9 cellular contexts compared by ENCODE assay signal in genomic region chr3:141739731-141740130, GRCh38. TPM values are rescaled to one million over a fixed set of nuclear protein-coding genes. Genes with fewer than 3 reads are reported as not detected.
DNase-seq lines count a peak whose midpoint lies in the region; ATAC-seq, FAIRE-seq and TF ChIP-seq lines count a peak whose summit lies in the region.
"Had no signal": no experiment of that assay in that cellular context is flagged by ENCODE, and none has a peak within 500 bp of the region (broad histone marks: within the 10 kb centered on the region; RNA-seq: fewer than 3 reads in every experiment).

No MANE protein-coding gene starts in this region.

- peaks cover 13 to 15% of the 10 kb centered on the region in 2 donors for H3K4me1 ChIP-seq in mucosa of rectum (ENCODE audit: control insufficient read depth in 2 of 2, insufficient read depth in 2 of 2, low read length in 2 of 2)

- peaks cover 19% of the 10 kb centered on the region for H3K27me3 Mint-ChIP-seq in brain

- peak overlapping the region; percentile 83; the same call in 1 of the 2 replicates for H3K27ac ChIP-seq in 22Rv1
- H3K27ac ChIP-seq in mucosa of rectum (ENCODE audit: low read depth in 2 of 2, low read length in 2 of 2), result peak overlapping the region; percentile 94 to 98

- peak overlapping the region; percentile 90 to 96 for H3K9ac ChIP-seq in mucosa of rectum (ENCODE audit: low read depth in 1 of 2, low read length in 2 of 2)

- H3K4me3 Mint-ChIP-seq in brain, result peak overlapping the region; percentile 94 to 100 (median 99)

- H3K9me3 ChIP-seq in mucosa of rectum (ENCODE audit: control insufficient read depth in 2 of 2, low read length in 2 of 2), result no peaks in the 10 kb centered on the region

- H3K27ac Mint-ChIP-seq in brain, result peak overlapping the region; percentile 22 to 99 (median 98)

- no peak for FAIRE-seq in H54 (lab: Jason Lieb, UNC)

- H3K4me3 ChIP-seq in HFF-Myc (replicated peaks; ENCODE audit: low read depth, low read length) (peak overlapping the region; percentile 96), mucosa of rectum (ENCODE audit: low read length in 2 of 2) (peak overlapping the region; percentile 84 to 91)

- H3K4me1 Mint-ChIP-seq in brain, result peaks cover 52% of the 10 kb centered on the region

- ATAC-seq in HG02840 (IDR thresholded peaks at IDR 0.05; ENCODE audit: low FRiP score, unreplicated experiment) (no peak), GM18502 (IDR thresholded peaks at IDR 0.05; ENCODE audit: poor library complexity, unreplicated experiment) (no peak), GM19463 (IDR thresholded peaks at IDR 0.05; ENCODE audit: unreplicated experiment) (no peak)

- peaks cover 3 to 10% of the 10 kb centered on the region in 2 donors for H3K36me3 ChIP-seq in mucosa of rectum (ENCODE audit: control insufficient read depth in 2 of 2, insufficient read depth in 2 of 2, low read length in 2 of 2)

- no peak for TF ChIP-seq POLR2A in H54 (IDR thresholded peaks at IDR 0.05; ENCODE audit: low read depth, low read length)

- DNase-seq in HFF-Myc (ENCODE audit: extremely low read depth, low read depth) (no peak), H54 (ENCODE audit: insufficient read length, low spot score) (no peak)

- no peaks in the 10 kb centered on the region for H3K27me3 ChIP-seq in mucosa of rectum (ENCODE audit: control insufficient read depth in 2 of 2, insufficient read depth in 2 of 2, low read length in 2 of 2)

- H3K9me3 Mint-ChIP-seq in brain, result no peaks in the 10 kb centered on the region

- TF ChIP-seq CTCF in 22Rv1 (IDR thresholded peaks at IDR 0.05), result no peak
- no peak for TF ChIP-seq CTCF in HFF-Myc (IDR thresholded peaks at IDR 0.05; ENCODE audit: low read depth, low read length, missing control alignments)
- no peak for TF ChIP-seq CTCF in brain (conservative IDR thresholded peaks at IDR 0.05)

- H3K36me3 Mint-ChIP-seq in brain, result peaks cover 18% of the 10 kb centered on the region

RNA-seq across cellular contexts. Expression of gene RNF7, which starts 1.6 kb away (rescaled TPM):
- polyA plus RNA-seq in brain (ENCODE audit: insufficient read depth, low read depth, low replicate concordance), result 43.2 TPM

RNA-seq across cellular contexts. Expression of gene GRK7, which starts 23.5 kb away (rescaled TPM):
- polyA plus RNA-seq in brain (ENCODE audit: insufficient read depth, low read depth, low replicate concordance), result not detected
- polyA plus RNA-seq: liver had no signal
